ENCODE assay signal across 8 cellular contexts in genomic region chr18:73842795-73843394, GRCh38.
DNase-seq lines count a peak whose midpoint lies in the region; ATAC-seq and TF ChIP-seq lines count a peak whose summit lies in the region.

No MANE protein-coding gene starts in this region.

- H3K27ac ChIP-seq in SK-N-SH (ENCODE audit: low read depth in 2 of 2, low read length in 1 of 2) = no peak overlapping the region
- no peak overlapping the region for H3K27ac ChIP-seq in iPS DF 6.9 (ENCODE audit: low read length)

- H3K4me1 ChIP-seq in SK-N-SH (ENCODE audit: control insufficient read depth in 1 of 2, insufficient read depth in 2 of 2, low read depth in 1 of 2, low read length in 1 of 2) (no peaks in the 10 kb centered on the region), iPS DF 6.9 (ENCODE audit: control insufficient read depth, insufficient read depth, low read length) (peaks cover 3% of the 10 kb centered on the region)

- H3K36me3 ChIP-seq in SK-N-SH (replicated peaks in 1 of 2; ENCODE audit: control insufficient read depth in 1 of 2, insufficient read depth in 2 of 2, low read length in 1 of 2) = no peaks in the 10 kb centered on the region
- no peaks in the 10 kb centered on the region for H3K36me3 ChIP-seq in iPS DF 6.9 (ENCODE audit: control insufficient read depth, insufficient read depth, low read length)

- TF ChIP-seq CTCF in SK-N-SH (IDR thresholded peaks at IDR 0.05) (peak; percentile 97), astrocyte of the cerebellum (IDR thresholded peaks at IDR 0.05; ENCODE audit: low read depth, low read length, missing control alignments) (peak; percentile 99)

- ATAC-seq in GM21367 (IDR thresholded peaks at IDR 0.05; ENCODE audit: unreplicated experiment) (peak; percentile 81), HG03520 (IDR thresholded peaks at IDR 0.05; ENCODE audit: unreplicated experiment) (no peak)

- TF ChIP-seq EP300 in SK-N-SH (IDR thresholded peaks at IDR 0.05; ENCODE audit: borderline replicate concordance in 1 of 2, low read depth in 1 of 2, low read length in 1 of 2) = no peak

- H3K79me2 ChIP-seq in SK-N-SH (ENCODE audit: insufficient read depth) = no peaks in the 10 kb centered on the region

- peak; percentile 77 for TF ChIP-seq RAD21 in SK-N-SH (IDR thresholded peaks at IDR 0.05; ENCODE audit: low read length)

- H3K27me3 ChIP-seq in SK-N-SH (ENCODE audit: insufficient read depth) (peaks cover 14% of the 10 kb centered on the region; the same call in 1 of the 2 replicates), iPS DF 6.9 (ENCODE audit: control insufficient read depth, insufficient read depth, low read length) (no peaks in the 10 kb centered on the region)

- H2AFZ ChIP-seq in SK-N-SH (ENCODE audit: low read depth) = peak overlapping the region; percentile 55; the same call in 1 of the 2 replicates

- POLR2A ChIA-PET in SK-N-SH (lab: Yijun Ruan, JAX) = no interaction called here

- no peak overlapping the region for H3K4me2 ChIP-seq in SK-N-SH

- WGBS in SK-N-SH (ENCODE audit: low lambda C conversion rate) = 2% methylated on average over 10 of the region's 10 CpGs
- WGBS in iPS DF 6.9 (ENCODE audit: insufficient coverage, insufficient read length) = no CpG with 5 or more reads among the region's 10 CpGs

- no peaks in the 10 kb centered on the region for H3K9me2 ChIP-seq in SK-N-SH

- no peak overlapping the region for H3K9ac ChIP-seq in SK-N-SH

- H3K9me3 ChIP-seq in SK-N-SH (no peaks in the 10 kb centered on the region), iPS DF 6.9 (ENCODE audit: control insufficient read depth, insufficient read depth, low read length) (no peaks in the 10 kb centered on the region)

- in situ Hi-C loops in astrocyte of the cerebellum (cut with HindIII; ENCODE audit: low sequenced_read_pairs) = no loop called here

- H3F3A ChIP-seq in SK-N-SH (replicated peaks; ENCODE audit: insufficient read depth) = no peaks in the 10 kb centered on the region

- no peaks in the 10 kb centered on the region for H4K20me1 ChIP-seq in SK-N-SH (ENCODE audit: insufficient read depth)

- CTCF ChIA-PET in SK-N-SH (lab: Yijun Ruan, JAX) = interaction anchor here (0.6 to 10.4 kb wide), 30 partner anchors 9 to 1142 kb away, joined by 3 to 73 read pairs (median 4); no protein-coding TSS in a partner anchor

- DNase-seq in EL (peak; percentile 40), HT-29 (ENCODE audit: low spot score) (peak; percentile 35), SK-N-SH (peak; percentile 49), astrocyte of the cerebellum (ENCODE audit: low read depth) (peak; percentile 22), iPS DF 6.9 (ENCODE audit: low read depth, low spot score) (peak; percentile 2)
- DNase-seq in stimulated activated CD4-positive, alpha-beta T cell treated with anti-CD3 and anti-CD28 coated beads, Interleukin-1b, Interleukin-23, amount 100 ng/mL, for 4 hours (ENCODE audit: low read depth in 2 of 2) = peak; percentile 11 to 21

- H3K4me3 ChIP-seq in SK-N-SH (ENCODE audit: low read depth in 2 of 2, low read length in 1 of 2) (peak overlapping the region in 1 of 2 experiments; percentile 49; a peak in 2 of 4 replicates), astrocyte of the cerebellum (ENCODE audit: low read depth, low read length) (no peak overlapping the region), iPS DF 6.9 (ENCODE audit: low read length) (no peak overlapping the region)

TF ChIP-seq in SK-N-SH, 30 proteins besides CTCF, POLR2A, EP300 and RAD21:
- TF ChIP-seq IRF3 (IDR thresholded peaks at IDR 0.05; ENCODE audit: low read depth, low read length) (no peak), MAX (IDR thresholded peaks at IDR 0.05; ENCODE audit: low read depth) (peak; percentile 43; the same call in 1 of the 2 replicates), RXRA (IDR thresholded peaks at IDR 0.05; ENCODE audit: borderline replicate concordance, low read depth) (no peak), ELF1 (IDR thresholded peaks at IDR 0.05) (no peak), YY1 (IDR thresholded peaks at IDR 0.05; ENCODE audit: low read depth) (0 out of 2 replicates have a peak, but pooled peaks have one; percentile 51), NRF1 (IDR thresholded peaks at IDR 0.05; ENCODE audit: low read depth, low read length) (peak; percentile 48), SMC3 (IDR thresholded peaks at IDR 0.05; ENCODE audit: low read depth, low read length) (peak; percentile 79)
